17 cellular contexts compared by ENCODE assay signal in genomic region chr9:82922686-82923085, GRCh38.
"Had no signal": no experiment of that assay in that cellular context is flagged by ENCODE, and none has a peak within 500 bp of the region (broad histone marks: within the 10 kb centered on the region; RNA-seq: fewer than 3 reads in every experiment).

No MANE protein-coding gene starts in this region.

- H3K4me3 Mint-ChIP-seq: memory B cell; natural killer cell treated with Interleukin-12 subunit alpha and Interleukin-12 subunit beta and Interleukin-15 and Interleukin-18, amount 100 ng/mL, for 72 hours had no signal

- H3K27me3 ChIP-seq: colonic mucosa, pancreas had no signal

- FAIRE-seq: keratinocyte, pancreas, urothelium cell line had no signal

- H3K27ac Mint-ChIP-seq: memory B cell; natural killer cell treated with Interleukin-12 subunit alpha and Interleukin-12 subunit beta and Interleukin-15 and Interleukin-18, amount 100 ng/mL, for 72 hours had no signal

- H3K4me3 ChIP-seq: colonic mucosa, heart right ventricle, left ventricle myocardium inferior, lower lobe of right lung, pancreas, smooth muscle cell had no signal

- ATAC-seq: heart right ventricle; lower lobe of right lung; natural killer cell treated with Interleukin-12 subunit alpha and Interleukin-12 subunit beta and Interleukin-15 and Interleukin-18, amount 100 ng/mL, for 72 hours had no signal

- H3K4me1 ChIP-seq: colonic mucosa, heart right ventricle, left ventricle myocardium inferior, lower lobe of right lung, pancreas had no signal

- H3K27ac ChIP-seq: colonic mucosa, heart right ventricle, left ventricle myocardium inferior, lower lobe of right lung, pancreas had no signal

- H3K4me2 ChIP-seq: smooth muscle cell had no signal

- DNase-seq: colonic mucosa; effector CD4-positive, alpha-beta T cell; heart right ventricle; hypothalamus; left ventricle myocardium inferior; lower lobe of right lung; midbrain; occipital lobe; pancreas; stimulated activated CD4-positive, alpha-beta T cell treated with anti-CD3 and anti-CD28 coated beads, Interleukin-2, amount 100 ng/mL, for 48 hours; stimulated activated naive CD4-positive, alpha-beta T cell treated with Interleukin-2 at 50 U/mL for 16 hours had no signal

- H3K27me3 Mint-ChIP-seq: natural killer cell treated with Interleukin-12 subunit alpha and Interleukin-12 subunit beta and Interleukin-15 and Interleukin-18, amount 100 ng/mL, for 72 hours; progenitor cell of endocrine pancreas had no signal

- H3K36me3 ChIP-seq: colonic mucosa, heart right ventricle, left ventricle myocardium inferior, lower lobe of right lung, pancreas had no signal

- H3K36me3 Mint-ChIP-seq: memory B cell; natural killer cell treated with Interleukin-12 subunit alpha and Interleukin-12 subunit beta and Interleukin-15 and Interleukin-18, amount 100 ng/mL, for 72 hours had no signal

- H3K4me1 Mint-ChIP-seq: memory B cell had no signal
